Comparison of ENCODE assay signal across 1 cellular context in the genomic region with DNA sequence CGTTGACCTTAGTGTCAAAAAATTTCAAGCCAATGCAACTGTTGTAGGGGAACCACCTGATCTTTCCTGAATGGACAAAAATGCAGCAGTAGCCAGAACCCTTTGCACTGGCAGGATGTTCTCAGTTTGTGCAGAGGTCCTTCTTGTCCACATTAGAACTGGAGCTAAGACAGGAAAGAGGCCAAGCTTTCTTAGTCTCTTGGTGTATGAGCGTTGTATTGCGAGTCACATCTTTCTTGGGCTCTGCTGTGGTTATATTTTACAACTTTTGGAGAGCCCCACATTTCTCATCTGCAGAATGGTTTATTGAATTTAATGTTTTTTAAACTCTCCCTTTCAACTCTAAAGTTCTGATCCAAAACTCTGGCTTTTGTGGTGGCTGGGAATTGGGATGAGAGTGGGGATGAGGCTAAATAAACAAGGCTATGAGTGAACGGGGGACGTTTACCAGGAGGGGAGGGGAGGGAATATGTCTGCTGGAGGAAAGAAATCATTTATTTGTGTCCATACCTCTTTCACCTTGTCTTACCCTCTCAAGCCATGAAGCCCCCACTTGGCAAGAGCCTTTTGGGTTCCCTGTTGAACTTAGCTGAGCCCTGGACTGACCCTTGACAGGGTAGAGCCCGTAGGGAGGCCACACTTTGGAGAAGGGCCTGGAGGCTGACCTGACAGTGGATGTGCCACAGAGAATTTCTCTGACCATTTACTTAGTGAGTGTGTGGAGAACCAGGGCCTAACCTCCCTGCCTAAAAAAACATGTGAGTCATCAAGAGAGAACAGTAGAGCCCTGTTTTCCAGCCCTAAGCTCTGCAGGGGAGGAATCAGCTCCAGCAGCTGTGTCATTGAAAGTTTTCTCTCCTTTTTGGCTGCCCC.
A peak's percentile ranks its signal among the peaks of the same experiment; 100 is the strongest.
TF ChIP-seq lines count a peak whose summit lies in the region.

No MANE protein-coding gene starts in this region.

TF ChIP-seq in HCT116, 20 proteins besides CTCF, POLR2A, EP300 and RAD21 (continued from another document):
- TF ChIP-seq CBX3 (IDR thresholded peaks at IDR 0.05; ENCODE audit: low read depth) (peak; percentile 69; the same call in 1 of the 2 replicates), JUND (IDR thresholded peaks at IDR 0.05) (peak; percentile 69; the same call in 1 of the 2 replicates), EZH2 (IDR thresholded peaks at IDR 0.05) (no peak), SIN3A (IDR thresholded peaks at IDR 0.05; ENCODE audit: low read depth) (no peak), CEBPB (IDR thresholded peaks at IDR 0.05; ENCODE audit: low read depth) (no peak), EZH2phosphoT487 (IDR thresholded peaks at IDR 0.05; ENCODE audit: borderline replicate concordance) (no peak), TCF7L2 (IDR thresholded peaks at IDR 0.05; ENCODE audit: borderline replicate concordance, extremely low read depth, insufficient read depth, insufficient read length) (no peak), ZNF274 (IDR thresholded peaks at IDR 0.05; ENCODE audit: low read depth, low read length) (no peak)
- TF ChIP-seq, protein P1, sequence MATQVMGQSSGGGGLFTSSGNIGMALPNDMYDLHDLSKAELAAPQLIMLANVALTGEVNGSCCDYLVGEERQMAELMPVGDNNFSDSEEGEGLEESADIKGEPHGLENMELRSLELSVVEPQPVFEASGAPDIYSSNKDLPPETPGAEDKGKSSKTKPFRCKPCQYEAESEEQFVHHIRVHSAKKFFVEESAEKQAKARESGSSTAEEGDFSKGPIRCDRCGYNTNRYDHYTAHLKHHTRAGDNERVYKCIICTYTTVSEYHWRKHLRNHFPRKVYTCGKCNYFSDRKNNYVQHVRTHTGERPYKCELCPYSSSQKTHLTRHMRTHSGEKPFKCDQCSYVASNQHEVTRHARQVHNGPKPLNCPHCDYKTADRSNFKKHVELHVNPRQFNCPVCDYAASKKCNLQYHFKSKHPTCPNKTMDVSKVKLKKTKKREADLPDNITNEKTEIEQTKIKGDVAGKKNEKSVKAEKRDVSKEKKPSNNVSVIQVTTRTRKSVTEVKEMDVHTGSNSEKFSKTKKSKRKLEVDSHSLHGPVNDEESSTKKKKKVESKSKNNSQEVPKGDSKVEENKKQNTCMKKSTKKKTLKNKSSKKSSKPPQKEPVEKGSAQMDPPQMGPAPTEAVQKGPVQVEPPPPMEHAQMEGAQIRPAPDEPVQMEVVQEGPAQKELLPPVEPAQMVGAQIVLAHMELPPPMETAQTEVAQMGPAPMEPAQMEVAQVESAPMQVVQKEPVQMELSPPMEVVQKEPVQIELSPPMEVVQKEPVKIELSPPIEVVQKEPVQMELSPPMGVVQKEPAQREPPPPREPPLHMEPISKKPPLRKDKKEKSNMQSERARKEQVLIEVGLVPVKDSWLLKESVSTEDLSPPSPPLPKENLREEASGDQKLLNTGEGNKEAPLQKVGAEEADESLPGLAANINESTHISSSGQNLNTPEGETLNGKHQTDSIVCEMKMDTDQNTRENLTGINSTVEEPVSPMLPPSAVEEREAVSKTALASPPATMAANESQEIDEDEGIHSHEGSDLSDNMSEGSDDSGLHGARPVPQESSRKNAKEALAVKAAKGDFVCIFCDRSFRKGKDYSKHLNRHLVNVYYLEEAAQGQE (IDR thresholded peaks at IDR 0.05; ENCODE audit: low read depth): no peak
